1 cellular context compared by ENCODE assay signal in the genomic region with DNA sequence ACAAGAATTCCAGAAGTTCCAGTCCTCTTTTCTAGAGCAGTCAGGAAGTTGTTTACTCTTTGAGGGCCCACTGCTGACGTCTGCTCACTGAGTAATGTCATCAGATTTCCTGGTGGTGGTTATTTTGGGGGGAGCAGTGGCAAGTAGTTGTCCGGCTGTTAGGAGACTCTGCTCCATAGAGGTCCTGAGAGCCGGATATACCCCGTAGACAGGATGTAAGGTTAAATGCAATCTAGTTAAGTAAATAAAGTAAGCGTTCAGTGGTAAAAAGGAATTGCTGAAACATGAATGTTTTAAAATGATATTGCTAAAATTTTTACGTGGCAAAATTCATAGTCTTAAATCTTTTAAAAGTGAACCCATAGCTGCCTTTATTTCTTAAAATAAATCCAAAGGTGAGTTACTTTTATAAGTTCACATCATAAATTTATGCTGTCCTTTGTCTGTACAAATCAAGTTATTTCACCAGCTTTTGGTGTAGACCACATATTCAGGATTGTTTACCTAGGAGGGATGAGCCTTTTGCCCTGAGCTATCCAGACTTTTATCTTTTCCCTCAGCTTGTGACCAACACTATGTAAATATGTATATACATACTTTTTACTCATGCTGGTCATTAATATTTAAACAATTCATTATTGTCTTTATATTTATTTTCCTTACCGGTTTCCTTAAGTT.
TF ChIP-seq lines count a peak whose summit lies in the region.

No MANE protein-coding gene starts in this region.

TF ChIP-seq in HepG2, 621 proteins besides CTCF, POLR2A, EP300 and RAD21 (continued from another document and continues in another):
- TF ChIP-seq, protein P1, sequence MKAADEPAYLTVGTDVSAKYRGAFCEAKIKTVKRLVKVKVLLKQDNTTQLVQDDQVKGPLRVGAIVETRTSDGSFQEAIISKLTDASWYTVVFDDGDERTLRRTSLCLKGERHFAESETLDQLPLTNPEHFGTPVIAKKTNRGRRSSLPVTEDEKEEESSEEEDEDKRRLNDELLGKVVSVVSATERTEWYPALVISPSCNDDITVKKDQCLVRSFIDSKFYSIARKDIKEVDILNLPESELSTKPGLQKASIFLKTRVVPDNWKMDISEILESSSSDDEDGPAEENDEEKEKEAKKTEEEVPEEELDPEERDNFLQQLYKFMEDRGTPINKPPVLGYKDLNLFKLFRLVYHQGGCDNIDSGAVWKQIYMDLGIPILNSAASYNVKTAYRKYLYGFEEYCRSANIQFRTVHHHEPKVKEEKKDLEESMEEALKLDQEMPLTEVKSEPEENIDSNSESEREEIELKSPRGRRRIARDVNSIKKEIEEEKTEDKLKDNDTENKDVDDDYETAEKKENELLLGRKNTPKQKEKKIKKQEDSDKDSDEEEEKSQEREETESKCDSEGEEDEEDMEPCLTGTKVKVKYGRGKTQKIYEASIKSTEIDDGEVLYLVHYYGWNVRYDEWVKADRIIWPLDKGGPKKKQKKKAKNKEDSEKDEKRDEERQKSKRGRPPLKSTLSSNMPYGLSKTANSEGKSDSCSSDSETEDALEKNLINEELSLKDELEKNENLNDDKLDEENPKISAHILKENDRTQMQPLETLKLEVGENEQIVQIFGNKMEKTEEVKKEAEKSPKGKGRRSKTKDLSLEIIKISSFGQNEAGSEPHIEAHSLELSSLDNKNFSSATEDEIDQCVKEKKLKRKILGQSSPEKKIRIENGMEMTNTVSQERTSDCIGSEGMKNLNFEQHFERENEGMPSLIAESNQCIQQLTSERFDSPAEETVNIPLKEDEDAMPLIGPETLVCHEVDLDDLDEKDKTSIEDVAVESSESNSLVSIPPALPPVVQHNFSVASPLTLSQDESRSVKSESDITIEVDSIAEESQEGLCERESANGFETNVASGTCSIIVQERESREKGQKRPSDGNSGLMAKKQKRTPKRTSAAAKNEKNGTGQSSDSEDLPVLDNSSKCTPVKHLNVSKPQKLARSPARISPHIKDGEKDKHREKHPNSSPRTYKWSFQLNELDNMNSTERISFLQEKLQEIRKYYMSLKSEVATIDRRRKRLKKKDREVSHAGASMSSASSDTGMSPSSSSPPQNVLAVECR (CRISPR knock-in tag; IDR thresholded peaks at IDR 0.05; ENCODE audit: borderline replicate concordance) = no peak; the same call in 1 of the 2 replicates
- TF ChIP-seq FOXP1 (IDR thresholded peaks at IDR 0.05) = no peak
- TF ChIP-seq FOXP1 (CRISPR knock-in tag; IDR thresholded peaks at IDR 0.05) = peak; percentile 71
- TF ChIP-seq SAP130 (CRISPR knock-in tag; IDR thresholded peaks at IDR 0.05; ENCODE audit: low read depth) = peak; percentile 69
- TF ChIP-seq BCL6 (CRISPR knock-in tag; IDR thresholded peaks at IDR 0.05) = peak; percentile 56
- TF ChIP-seq MIXL1 (CRISPR knock-in tag; IDR thresholded peaks at IDR 0.05) = peak; percentile 33; the same call in 1 of the 2 replicates
- TF ChIP-seq ELF4 (CRISPR knock-in tag; IDR thresholded peaks at IDR 0.05; ENCODE audit: borderline replicate concordance) = peak; percentile 56; the same call in 1 of the 2 replicates
- peak; percentile 26; the same call in 1 of the 2 replicates for TF ChIP-seq HNF4G (IDR thresholded peaks at IDR 0.05; ENCODE audit: borderline replicate concordance, low read depth, low read length)
- TF ChIP-seq HNF4G (CRISPR knock-in tag; IDR thresholded peaks at IDR 0.05; ENCODE audit: borderline replicate concordance, low read depth) = no peak
- TF ChIP-seq ATF1 (CRISPR knock-in tag; IDR thresholded peaks at IDR 0.05) = peak; percentile 77; the same call in 1 of the 2 replicates
- TF ChIP-seq, protein P2, sequence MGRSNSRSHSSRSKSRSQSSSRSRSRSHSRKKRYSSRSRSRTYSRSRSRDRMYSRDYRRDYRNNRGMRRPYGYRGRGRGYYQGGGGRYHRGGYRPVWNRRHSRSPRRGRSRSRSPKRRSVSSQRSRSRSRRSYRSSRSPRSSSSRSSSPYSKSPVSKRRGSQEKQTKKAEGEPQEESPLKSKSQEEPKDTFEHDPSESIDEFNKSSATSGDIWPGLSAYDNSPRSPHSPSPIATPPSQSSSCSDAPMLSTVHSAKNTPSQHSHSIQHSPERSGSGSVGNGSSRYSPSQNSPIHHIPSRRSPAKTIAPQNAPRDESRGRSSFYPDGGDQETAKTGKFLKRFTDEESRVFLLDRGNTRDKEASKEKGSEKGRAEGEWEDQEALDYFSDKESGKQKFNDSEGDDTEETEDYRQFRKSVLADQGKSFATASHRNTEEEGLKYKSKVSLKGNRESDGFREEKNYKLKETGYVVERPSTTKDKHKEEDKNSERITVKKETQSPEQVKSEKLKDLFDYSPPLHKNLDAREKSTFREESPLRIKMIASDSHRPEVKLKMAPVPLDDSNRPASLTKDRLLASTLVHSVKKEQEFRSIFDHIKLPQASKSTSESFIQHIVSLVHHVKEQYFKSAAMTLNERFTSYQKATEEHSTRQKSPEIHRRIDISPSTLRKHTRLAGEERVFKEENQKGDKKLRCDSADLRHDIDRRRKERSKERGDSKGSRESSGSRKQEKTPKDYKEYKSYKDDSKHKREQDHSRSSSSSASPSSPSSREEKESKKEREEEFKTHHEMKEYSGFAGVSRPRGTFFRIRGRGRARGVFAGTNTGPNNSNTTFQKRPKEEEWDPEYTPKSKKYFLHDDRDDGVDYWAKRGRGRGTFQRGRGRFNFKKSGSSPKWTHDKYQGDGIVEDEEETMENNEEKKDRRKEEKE (IDR thresholded peaks at IDR 0.05) = no peak
- no peak for TF ChIP-seq ZNF33A (CRISPR knock-in tag; IDR thresholded peaks at IDR 0.05; ENCODE audit: borderline replicate concordance)
- no peak for TF ChIP-seq ZNF75D (CRISPR knock-in tag; IDR thresholded peaks at IDR 0.05; ENCODE audit: borderline replicate concordance)
- no peak for TF ChIP-seq ZFP36L2 (CRISPR knock-in tag; IDR thresholded peaks at IDR 0.05)
- TF ChIP-seq, protein P3, sequence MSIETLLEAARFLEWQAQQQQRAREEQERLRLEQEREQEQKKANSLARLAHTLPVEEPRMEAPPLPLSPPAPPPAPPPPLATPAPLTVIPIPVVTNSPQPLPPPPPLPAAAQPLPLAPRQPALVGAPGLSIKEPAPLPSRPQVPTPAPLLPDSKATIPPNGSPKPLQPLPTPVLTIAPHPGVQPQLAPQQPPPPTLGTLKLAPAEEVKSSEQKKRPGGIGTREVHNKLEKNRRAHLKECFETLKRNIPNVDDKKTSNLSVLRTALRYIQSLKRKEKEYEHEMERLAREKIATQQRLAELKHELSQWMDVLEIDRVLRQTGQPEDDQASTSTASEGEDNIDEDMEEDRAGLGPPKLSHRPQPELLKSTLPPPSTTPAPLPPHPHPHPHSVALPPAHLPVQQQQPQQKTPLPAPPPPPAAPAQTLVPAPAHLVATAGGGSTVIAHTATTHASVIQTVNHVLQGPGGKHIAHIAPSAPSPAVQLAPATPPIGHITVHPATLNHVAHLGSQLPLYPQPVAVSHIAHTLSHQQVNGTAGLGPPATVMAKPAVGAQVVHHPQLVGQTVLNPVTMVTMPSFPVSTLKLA (IDR thresholded peaks at IDR 0.05) = no peak
- peak; percentile 88 for TF ChIP-seq FOXA3 (CRISPR knock-in tag; IDR thresholded peaks at IDR 0.05)
- no peak for TF ChIP-seq SRY (CRISPR knock-in tag; IDR thresholded peaks at IDR 0.05)
- no peak for TF ChIP-seq ZSCAN30 (CRISPR knock-in tag; IDR thresholded peaks at IDR 0.05)
- TF ChIP-seq MEIS1 (CRISPR knock-in tag; IDR thresholded peaks at IDR 0.05; ENCODE audit: borderline replicate concordance) = no peak
- peak; percentile 61 for TF ChIP-seq RXRB (CRISPR knock-in tag; IDR thresholded peaks at IDR 0.05; ENCODE audit: borderline replicate concordance)
- no peak for TF ChIP-seq JUN (CRISPR knock-in tag; IDR thresholded peaks at IDR 0.05)
- TF ChIP-seq ZNF672 (CRISPR knock-in tag; IDR thresholded peaks at IDR 0.05) = no peak
- TF ChIP-seq, protein P4, sequence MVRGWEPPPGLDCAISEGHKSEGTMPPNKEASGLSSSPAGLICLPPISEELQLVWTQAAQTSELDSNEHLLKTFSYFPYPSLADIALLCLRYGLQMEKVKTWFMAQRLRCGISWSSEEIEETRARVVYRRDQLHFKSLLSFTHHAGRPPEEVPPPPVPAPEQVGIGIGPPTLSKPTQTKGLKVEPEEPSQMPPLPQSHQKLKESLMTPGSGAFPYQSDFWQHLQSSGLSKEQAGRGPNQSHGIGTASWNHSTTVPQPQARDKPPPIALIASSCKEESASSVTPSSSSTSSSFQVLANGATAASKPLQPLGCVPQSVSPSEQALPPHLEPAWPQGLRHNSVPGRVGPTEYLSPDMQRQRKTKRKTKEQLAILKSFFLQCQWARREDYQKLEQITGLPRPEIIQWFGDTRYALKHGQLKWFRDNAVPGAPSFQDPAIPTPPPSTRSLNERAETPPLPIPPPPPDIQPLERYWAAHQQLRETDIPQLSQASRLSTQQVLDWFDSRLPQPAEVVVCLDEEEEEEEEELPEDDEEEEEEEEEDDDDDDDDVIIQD (CRISPR knock-in tag; IDR thresholded peaks at IDR 0.05; ENCODE audit: low read depth) = peak; percentile 55; the same call in 1 of the 2 replicates
- no peak for TF ChIP-seq ZNF296 (CRISPR knock-in tag; conservative IDR thresholded peaks at IDR 0.05)
- TF ChIP-seq SALL1 (CRISPR knock-in tag; IDR thresholded peaks at IDR 0.05) = peak; percentile 81
- no peak for TF ChIP-seq ZZZ3 (CRISPR knock-in tag; IDR thresholded peaks at IDR 0.05; ENCODE audit: borderline replicate concordance)
- TF ChIP-seq ELF3 (CRISPR knock-in tag; IDR thresholded peaks at IDR 0.05) = peak; percentile 88
- TF ChIP-seq CC2D1A (CRISPR knock-in tag; IDR thresholded peaks at IDR 0.05) = no peak
- TF ChIP-seq ZNF577 (CRISPR knock-in tag; IDR thresholded peaks at IDR 0.05; ENCODE audit: borderline replicate concordance, low read depth) = no peak
- TF ChIP-seq, protein P5, sequence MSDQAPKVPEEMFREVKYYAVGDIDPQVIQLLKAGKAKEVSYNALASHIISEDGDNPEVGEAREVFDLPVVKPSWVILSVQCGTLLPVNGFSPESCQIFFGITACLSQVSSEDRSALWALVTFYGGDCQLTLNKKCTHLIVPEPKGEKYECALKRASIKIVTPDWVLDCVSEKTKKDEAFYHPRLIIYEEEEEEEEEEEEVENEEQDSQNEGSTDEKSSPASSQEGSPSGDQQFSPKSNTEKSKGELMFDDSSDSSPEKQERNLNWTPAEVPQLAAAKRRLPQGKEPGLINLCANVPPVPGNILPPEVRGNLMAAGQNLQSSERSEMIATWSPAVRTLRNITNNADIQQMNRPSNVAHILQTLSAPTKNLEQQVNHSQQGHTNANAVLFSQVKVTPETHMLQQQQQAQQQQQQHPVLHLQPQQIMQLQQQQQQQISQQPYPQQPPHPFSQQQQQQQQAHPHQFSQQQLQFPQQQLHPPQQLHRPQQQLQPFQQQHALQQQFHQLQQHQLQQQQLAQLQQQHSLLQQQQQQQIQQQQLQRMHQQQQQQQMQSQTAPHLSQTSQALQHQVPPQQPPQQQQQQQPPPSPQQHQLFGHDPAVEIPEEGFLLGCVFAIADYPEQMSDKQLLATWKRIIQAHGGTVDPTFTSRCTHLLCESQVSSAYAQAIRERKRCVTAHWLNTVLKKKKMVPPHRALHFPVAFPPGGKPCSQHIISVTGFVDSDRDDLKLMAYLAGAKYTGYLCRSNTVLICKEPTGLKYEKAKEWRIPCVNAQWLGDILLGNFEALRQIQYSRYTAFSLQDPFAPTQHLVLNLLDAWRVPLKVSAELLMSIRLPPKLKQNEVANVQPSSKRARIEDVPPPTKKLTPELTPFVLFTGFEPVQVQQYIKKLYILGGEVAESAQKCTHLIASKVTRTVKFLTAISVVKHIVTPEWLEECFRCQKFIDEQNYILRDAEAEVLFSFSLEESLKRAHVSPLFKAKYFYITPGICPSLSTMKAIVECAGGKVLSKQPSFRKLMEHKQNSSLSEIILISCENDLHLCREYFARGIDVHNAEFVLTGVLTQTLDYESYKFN (CRISPR knock-in tag; conservative IDR thresholded peaks at IDR 0.05) = peak; percentile 84
- no peak for TF ChIP-seq MLLT10 (CRISPR knock-in tag; IDR thresholded peaks at IDR 0.05)
- TF ChIP-seq NCOA5 (CRISPR knock-in tag; IDR thresholded peaks at IDR 0.05) = no peak
- TF ChIP-seq, protein P6, sequence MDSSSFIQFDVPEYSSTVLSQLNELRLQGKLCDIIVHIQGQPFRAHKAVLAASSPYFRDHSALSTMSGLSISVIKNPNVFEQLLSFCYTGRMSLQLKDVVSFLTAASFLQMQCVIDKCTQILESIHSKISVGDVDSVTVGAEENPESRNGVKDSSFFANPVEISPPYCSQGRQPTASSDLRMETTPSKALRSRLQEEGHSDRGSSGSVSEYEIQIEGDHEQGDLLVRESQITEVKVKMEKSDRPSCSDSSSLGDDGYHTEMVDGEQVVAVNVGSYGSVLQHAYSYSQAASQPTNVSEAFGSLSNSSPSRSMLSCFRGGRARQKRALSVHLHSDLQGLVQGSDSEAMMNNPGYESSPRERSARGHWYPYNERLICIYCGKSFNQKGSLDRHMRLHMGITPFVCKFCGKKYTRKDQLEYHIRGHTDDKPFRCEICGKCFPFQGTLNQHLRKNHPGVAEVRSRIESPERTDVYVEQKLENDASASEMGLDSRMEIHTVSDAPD (CRISPR knock-in tag; IDR thresholded peaks at IDR 0.05) = peak; percentile 58; the same call in 1 of the 2 replicates
- peak; percentile 56 for TF ChIP-seq HDAC1 (CRISPR knock-in tag; IDR thresholded peaks at IDR 0.05)
- no peak for TF ChIP-seq ZNF703 (CRISPR knock-in tag; IDR thresholded peaks at IDR 0.05; ENCODE audit: borderline replicate concordance)
- no peak for TF ChIP-seq ZNF121 (CRISPR knock-in tag; IDR thresholded peaks at IDR 0.05)
- TF ChIP-seq ZNF225 (CRISPR knock-in tag; IDR thresholded peaks at IDR 0.05) = no peak
- peak; percentile 85 for TF ChIP-seq HOXA3 (CRISPR knock-in tag; IDR thresholded peaks at IDR 0.05)
- TF ChIP-seq ASH2L (IDR thresholded peaks at IDR 0.05; ENCODE audit: insufficient read length, low read depth, low read length) = peak; percentile 79
- no peak for TF ChIP-seq KLF15 (CRISPR knock-in tag; IDR thresholded peaks at IDR 0.05; ENCODE audit: borderline replicate concordance)
- TF ChIP-seq, protein P7, sequence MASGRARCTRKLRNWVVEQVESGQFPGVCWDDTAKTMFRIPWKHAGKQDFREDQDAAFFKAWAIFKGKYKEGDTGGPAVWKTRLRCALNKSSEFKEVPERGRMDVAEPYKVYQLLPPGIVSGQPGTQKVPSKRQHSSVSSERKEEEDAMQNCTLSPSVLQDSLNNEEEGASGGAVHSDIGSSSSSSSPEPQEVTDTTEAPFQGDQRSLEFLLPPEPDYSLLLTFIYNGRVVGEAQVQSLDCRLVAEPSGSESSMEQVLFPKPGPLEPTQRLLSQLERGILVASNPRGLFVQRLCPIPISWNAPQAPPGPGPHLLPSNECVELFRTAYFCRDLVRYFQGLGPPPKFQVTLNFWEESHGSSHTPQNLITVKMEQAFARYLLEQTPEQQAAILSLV (CRISPR knock-in tag; IDR thresholded peaks at IDR 0.05; ENCODE audit: borderline replicate concordance) = no peak
- TF ChIP-seq MXI1 (IDR thresholded peaks at IDR 0.05; ENCODE audit: borderline replicate concordance, low read depth, low read length) = no peak
- TF ChIP-seq BORCS8-MEF2B (CRISPR knock-in tag; IDR thresholded peaks at IDR 0.05) = no peak
- no peak for TF ChIP-seq ZNF382 (CRISPR knock-in tag; IDR thresholded peaks at IDR 0.05; ENCODE audit: borderline replicate concordance)
- TF ChIP-seq ADNP (CRISPR knock-in tag; IDR thresholded peaks at IDR 0.05) = no peak
- peak; percentile 25; the same call in 1 of the 2 replicates for TF ChIP-seq SPEN (CRISPR knock-in tag; IDR thresholded peaks at IDR 0.05; ENCODE audit: low read depth)
